In the genomic region with DNA sequence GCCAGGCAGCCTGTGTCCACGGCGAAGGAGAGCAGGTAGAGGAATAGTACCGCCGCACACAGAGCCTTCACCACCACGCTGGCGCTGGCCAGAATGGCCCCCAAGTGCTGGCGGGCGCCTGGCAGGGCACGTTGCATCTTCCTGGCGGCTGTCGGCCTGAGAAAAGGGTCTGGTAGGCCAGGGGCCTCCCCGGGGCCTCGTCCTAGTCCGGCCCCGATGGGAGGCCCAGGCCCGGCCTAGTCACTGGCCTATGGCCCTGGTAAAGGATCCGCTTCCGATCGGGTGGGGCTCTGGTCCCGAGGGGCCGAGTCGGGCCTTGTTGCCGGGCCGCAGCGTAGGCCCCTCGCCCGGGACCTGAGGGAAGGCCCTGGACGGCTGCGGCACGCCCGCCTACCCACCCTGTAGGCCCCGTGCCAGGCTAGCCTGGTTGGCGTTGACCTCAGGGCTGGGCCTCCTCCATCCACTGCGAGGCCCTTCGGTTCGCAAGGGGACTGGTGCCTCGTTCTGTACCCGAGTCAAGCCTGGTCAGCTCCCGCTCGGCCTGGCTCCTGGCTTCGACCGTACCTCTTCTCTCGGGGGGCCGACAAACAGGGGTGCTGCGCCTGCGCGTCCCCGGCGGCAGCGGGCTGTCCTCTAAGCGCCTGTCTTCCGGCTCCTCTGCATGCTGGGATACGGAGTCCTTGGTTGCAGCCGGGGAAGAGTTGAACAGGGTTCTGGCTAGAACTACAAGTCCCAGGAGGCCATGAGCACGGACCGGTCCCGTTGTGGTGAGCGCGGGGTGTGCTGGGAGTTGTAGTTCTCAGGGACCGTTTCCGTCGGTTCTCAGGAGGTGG, we compare ENCODE assay signal across 8 cellular contexts. TPM values are rescaled to one million over a fixed set of nuclear protein-coding genes. Genes with fewer than 3 reads are reported as not detected.
DNase-seq lines count a peak whose midpoint lies in the region; TF ChIP-seq lines count a peak whose summit lies in the region.

Gene TMEM115 (minus strand): TSS at position 595 of the 833 bp plus-strand sequence. CDS start 458 bp downstream, at position 137.

- in situ Hi-C loops in HAP-1 (cut with MboI; ENCODE audit: low sequenced_read_pairs): loop anchor here (10.0 kb wide), 1 partner anchor 1026 kb away; the partner anchor contains the start of gene MANF

- peak within 1 kb of the TSS; percentile 91 for H3K4me2 ChIP-seq in MM.1S (ENCODE audit: low read depth, low read length)

- no peaks in the 10 kb centered on the region for H3K9me3 Mint-ChIP-seq in nephron
- no peaks in the 10 kb centered on the region for H3K9me3 Mint-ChIP-seq in stimulated activated naive CD8-positive, alpha-beta T cell treated with anti-CD3 and anti-CD28 coated beads, Interleukin-15, Interleukin-2, amounts not matched to agents 100 ng/mL and 50 ng/mL, for 24 hours

- peaks cover 12% of the 10 kb centered on the region for H3K36me3 Mint-ChIP-seq in nephron (ENCODE audit: low read depth)
- peaks cover 23% of the 10 kb centered on the region for H3K36me3 Mint-ChIP-seq in stimulated activated naive CD8-positive, alpha-beta T cell treated with anti-CD3 and anti-CD28 coated beads, Interleukin-15, Interleukin-2, amounts not matched to agents 100 ng/mL and 50 ng/mL, for 24 hours (ENCODE audit: low read depth)

- H3K27me3 Mint-ChIP-seq in nephron (ENCODE audit: low read depth): no peaks in the 10 kb centered on the region
- no peaks in the 10 kb centered on the region for H3K27me3 Mint-ChIP-seq in stimulated activated naive CD8-positive, alpha-beta T cell treated with anti-CD3 and anti-CD28 coated beads, Interleukin-15, Interleukin-2, amounts not matched to agents 100 ng/mL and 50 ng/mL, for 24 hours

- DNase-seq in HAP-1 (ENCODE audit: low spot score in 2 of 2): peak; percentile 98 to 99
- DNase-seq in MM.1S: peak; percentile 98
- peak; percentile 99 for DNase-seq in SIG-M5 (lab: John Stamatoyannopoulos, UW)
- DNase-seq in activated gamma-delta T cell (lab: John Stamatoyannopoulos, UW): peak; percentile 81
- peak; percentile 99 for DNase-seq in fibroblast of the aortic adventitia (ENCODE audit: low read depth)

- TF ChIP-seq CTCF in MM.1S (IDR thresholded peaks at IDR 0.05; ENCODE audit: low read length) (no peak), fibroblast of the aortic adventitia (IDR thresholded peaks at IDR 0.05; ENCODE audit: insufficient read depth, low read length) (no peak), nephron (IDR thresholded peaks at IDR 0.05; ENCODE audit: unreplicated experiment in 3 of 3) (no peak)

- no peaks in the 10 kb centered on the region for H3K9me3 ChIP-seq in ES-I3 (ENCODE audit: control insufficient read depth, insufficient read depth, low read length)
- H3K9me3 ChIP-seq in HAP-1: no peaks in the 10 kb centered on the region
- no peaks in the 10 kb centered on the region for H3K9me3 ChIP-seq in MM.1S (replicated peaks; ENCODE audit: insufficient read depth, low read length)

- no peaks in the 10 kb centered on the region for H3K9me2 ChIP-seq in MM.1S (replicated peaks; ENCODE audit: insufficient read depth, low read length)

- no peaks in the 10 kb centered on the region for H3F3A ChIP-seq in MM.1S (ENCODE audit: insufficient read depth, low read length)

- H3K27me3 ChIP-seq in HAP-1 (ENCODE audit: low read depth): no peaks in the 10 kb centered on the region
- no peaks in the 10 kb centered on the region for H3K27me3 ChIP-seq in MM.1S (replicated peaks; ENCODE audit: insufficient read depth, low read length)

- H3K4me3 Mint-ChIP-seq in nephron: peak within 1 kb of the TSS; percentile 99
- H3K4me3 Mint-ChIP-seq in stimulated activated naive CD8-positive, alpha-beta T cell treated with anti-CD3 and anti-CD28 coated beads, Interleukin-15, Interleukin-2, amounts not matched to agents 100 ng/mL and 50 ng/mL, for 24 hours: peak within 1 kb of the TSS; percentile 97

- H3K4me1 ChIP-seq in ES-I3 (ENCODE audit: insufficient read depth, low read length) (peaks cover 15% of the 10 kb centered on the region; the same call in 1 of the 2 replicates), HAP-1 (peaks cover 23% of the 10 kb centered on the region), MM.1S (ENCODE audit: low read length) (peaks cover 29% of the 10 kb centered on the region)

- 0 out of 2 replicates have a peak, but pooled peaks cover 2% of the 10 kb centered on the region for H3K36me3 ChIP-seq in ES-I3 (ENCODE audit: insufficient read depth, low read length)
- H3K36me3 ChIP-seq in HAP-1 (replicated peaks): peaks cover 48% of the 10 kb centered on the region
- H3K36me3 ChIP-seq in MM.1S (replicated peaks; ENCODE audit: insufficient read depth, low read length): peaks cover 11% of the 10 kb centered on the region; the same call in 1 of the 2 replicates

- H2AFZ ChIP-seq in MM.1S (ENCODE audit: low read length): peak within 1 kb of the TSS; percentile 95

- H3K4me3 ChIP-seq in HAP-1 (peak within 1 kb of the TSS; percentile 74), MM.1S (ENCODE audit: low read length) (peak within 1 kb of the TSS; percentile 91), fibroblast of the aortic adventitia (ENCODE audit: low read depth, low read length) (peak within 1 kb of the TSS; percentile 96)

- peak within 1 kb of the TSS; percentile 18; the same call in 1 of the 2 replicates for H3K27ac ChIP-seq in MM.1S (ENCODE audit: low read length)

- H3K79me2 ChIP-seq in MM.1S (ENCODE audit: low read length): peaks cover 51% of the 10 kb centered on the region

- H3K27ac Mint-ChIP-seq in nephron: peak within 1 kb of the TSS; percentile 81 to 96 (median 93)
- H3K27ac Mint-ChIP-seq in stimulated activated naive CD8-positive, alpha-beta T cell treated with anti-CD3 and anti-CD28 coated beads, Interleukin-15, Interleukin-2, amounts not matched to agents 100 ng/mL and 50 ng/mL, for 24 hours: peak within 1 kb of the TSS; percentile 91

- H3K9ac ChIP-seq in ES-I3 (ENCODE audit: low read depth, low read length): peak within 1 kb of the TSS; percentile 83
- peak within 1 kb of the TSS; percentile 90 for H3K9ac ChIP-seq in MM.1S (ENCODE audit: low read length)

- no peaks in the 10 kb centered on the region for H4K20me1 ChIP-seq in MM.1S (ENCODE audit: insufficient read depth, low read length)

- H3K4me1 Mint-ChIP-seq in nephron: peaks cover 29% of the 10 kb centered on the region
- peaks cover 36% of the 10 kb centered on the region for H3K4me1 Mint-ChIP-seq in stimulated activated naive CD8-positive, alpha-beta T cell treated with anti-CD3 and anti-CD28 coated beads, Interleukin-15, Interleukin-2, amounts not matched to agents 100 ng/mL and 50 ng/mL, for 24 hours (ENCODE audit: low read depth)

RNA-seq across cellular contexts. Expression of gene TMEM115, which starts in this region (rescaled TPM):
- total RNA-seq in fibroblast of the aortic adventitia (ENCODE audit: low replicate concordance): 47.9 and 48.9 TPM in 2 replicates

Comparison
In these comparisons a context has a peak if more than half of its experiments do, and no peak if none do; other contexts are left out.
1. Peak in every context shown above with its lines: DNase-seq, H3K4me3 ChIP-seq and H3K27ac ChIP-seq.